In the genomic region with DNA sequence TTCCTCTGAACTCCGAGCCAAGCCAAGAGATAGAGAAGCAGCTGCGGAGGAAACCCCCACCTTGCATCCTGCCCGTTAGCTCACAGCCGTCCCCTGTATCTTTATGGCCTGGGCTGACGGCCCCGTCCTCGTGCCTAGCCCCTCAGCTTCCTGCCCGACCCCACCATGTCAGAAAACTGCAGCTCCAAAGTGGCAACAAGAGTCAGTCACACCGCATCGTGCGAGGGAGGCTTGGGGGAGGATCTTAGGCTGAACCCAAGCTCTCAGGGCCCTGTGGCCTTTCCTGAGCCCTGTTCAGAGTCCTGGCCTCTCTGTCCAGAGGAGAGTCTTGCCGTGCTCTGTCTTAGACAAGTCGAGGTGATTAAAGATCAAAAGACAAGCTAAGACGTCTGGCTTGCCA, we compare ENCODE assay signal across 1 cellular context.
TF ChIP-seq lines count a peak whose summit lies in the region.

No MANE protein-coding gene starts in this region.

TF ChIP-seq in H1, 55 proteins besides CTCF, POLR2A, EP300 and RAD21:
- TF ChIP-seq NANOG (IDR thresholded peaks at IDR 0.05; ENCODE audit: insufficient read depth, low read depth, low read length, poor library complexity, severe bottlenecking): no peak
TF ChIP-seq in H1: peak in this region for 0.
